Comparison of ENCODE assay signal across 12 cellular contexts in genomic region chr15:48939686-48940085, GRCh38. TPM values are rescaled to one million over a fixed set of nuclear protein-coding genes. Genes with fewer than 3 reads are reported as not detected.
A peak's percentile ranks its signal among the peaks of the same experiment; 100 is the strongest.
DNase-seq lines count a peak whose midpoint lies in the region; TF ChIP-seq lines count a peak whose summit lies in the region.
"Had no signal": no experiment of that assay in that cellular context is flagged by ENCODE, and none has a peak within 500 bp of the region (broad histone marks: within the 10 kb centered on the region; RNA-seq: fewer than 3 reads in every experiment).

No MANE protein-coding gene starts in this region.

- H3K4me3 ChIP-seq in Caco-2 (ENCODE audit: low read depth, low read length), result no peak overlapping the region
- H3K4me3 ChIP-seq: SK-N-MC, suprapubic skin had no signal

- H3K9me3 ChIP-seq in Caco-2, result no peaks in the 10 kb centered on the region
- H3K9me3 ChIP-seq: suprapubic skin had no signal

- intact Hi-C loops in Caco-2 (cut with micrococcal nuclease; ENCODE audit: unreplicated experiment), result no loop called here

- H3K27ac Mint-ChIP-seq in Caco-2 (ENCODE audit: unreplicated experiment), result no peak overlapping the region
- H3K27ac Mint-ChIP-seq: naive B cell had no signal

- TF ChIP-seq CTCF in Caco-2 (IDR thresholded peaks at IDR 0.05; ENCODE audit: insufficient read depth in 1 of 2, low read depth in 1 of 2, low read length in 1 of 2, severe bottlenecking in 1 of 2, unreplicated experiment in 1 of 2), result no peak

- no peaks in the 10 kb centered on the region for H3K9me3 Mint-ChIP-seq in Caco-2 (ENCODE audit: unreplicated experiment)

- H3K27me3 Mint-ChIP-seq in Caco-2 (ENCODE audit: insufficient read depth, unreplicated experiment), result no peaks in the 10 kb centered on the region

- BruUV-seq in Caco-2 (replicated peaks; lab: Mats Ljungman, UMichigan), result no TSS peak

- H3K36me3 Mint-ChIP-seq in Caco-2 (ENCODE audit: insufficient read depth, unreplicated experiment), result no peaks in the 10 kb centered on the region
- H3K36me3 Mint-ChIP-seq: naive B cell had no signal

- no peaks in the 10 kb centered on the region for H3K27me3 ChIP-seq in Caco-2 (replicated peaks; ENCODE audit: control insufficient read depth, insufficient read depth, low read length)
- H3K27me3 ChIP-seq: suprapubic skin had no signal

- no peaks in the 10 kb centered on the region for H3K4me1 Mint-ChIP-seq in Caco-2 (ENCODE audit: low read depth, unreplicated experiment)
- H3K4me1 Mint-ChIP-seq: naive B cell had no signal

- DNase-seq in D341Med (ENCODE audit: low spot score) (peak; percentile 57), HT1080 (ENCODE audit: low read depth) (peak; percentile 97), astrocyte of the hippocampus (ENCODE audit: low read depth, low spot score) (peak; percentile 89), lung microvascular endothelial cell (ENCODE audit: low read depth in 2 of 2) (peak; percentile 5 to 81), Caco-2 (no peak), NCI-H128 (lab: John Stamatoyannopoulos, UW; ENCODE audit: unreplicated experiment) (no peak), NCI-H2081 treated with DMSO at 0.1 percent for 48 hours (lab: John Stamatoyannopoulos, UW) (no peak), NOMO-1 treated with dmso at 0.1 percent for 144 hours (lab: John Stamatoyannopoulos, UW; ENCODE audit: unreplicated experiment) (no peak)
- DNase-seq: naive B cell, NCI-H2171 had no signal

- H3K4me3 Mint-ChIP-seq in Caco-2 (ENCODE audit: unreplicated experiment), result no peak overlapping the region
- H3K4me3 Mint-ChIP-seq: naive B cell had no signal

- CTCF ChIA-PET in Caco-2 (lab: Charles Lee), result no interaction called here

- H3K36me3 ChIP-seq in Caco-2 (ENCODE audit: control insufficient read depth, insufficient read depth, low read length), result no peaks in the 10 kb centered on the region
- H3K36me3 ChIP-seq: suprapubic skin had no signal

- POLR2A ChIA-PET in Caco-2 (lab: Charles Lee), result no interaction called here

- no peaks in the 10 kb centered on the region for H3K4me1 ChIP-seq in Caco-2
- H3K4me1 ChIP-seq: suprapubic skin had no signal

RNA-seq across cellular contexts. Expression of gene SHC4, which starts 24.0 kb away (rescaled TPM):
- 1.0 and 2.0 TPM in 2 replicates for total RNA-seq in HT1080 (2014; rRNA removed; shearing (Covaris generic))
- polyA plus RNA-seq in HT1080 (2015; cell fraction: cytosol; rRNA removed), result 1.6 and 2.1 TPM in 2 replicates
- polyA plus RNA-seq in HT1080 (2015; cell fraction: nucleus; rRNA removed), result 2.9 and 4.1 TPM in 2 replicates
- under 0.01 and 0.22 TPM in 2 replicates for total RNA-seq in lung microvascular endothelial cell
- total RNA-seq in Caco-2 (2022), result not detected in 2 replicates

Comparison
In these comparisons a context has a peak if more than half of its experiments do, and no peak if none do; other contexts are left out.
1. DNase-seq: peak in D341Med (single experiment), HT1080 (single experiment), astrocyte of the hippocampus (single experiment) and lung microvascular endothelial cell (2 of 2); none in Caco-2 (0 of 2), NCI-H128 (single experiment), NCI-H2081 treated with DMSO at 0.1 percent for 48 hours (single experiment) and NOMO-1 treated with dmso at 0.1 percent for 144 hours (single experiment).